In genomic region chr16:20868890-20869289, GRCh38 we compare ENCODE assay signal across 1 cellular context.
TF ChIP-seq lines count a peak whose summit lies in the region.

No MANE protein-coding gene starts in this region.

TF ChIP-seq in HepG2, 621 proteins besides CTCF, POLR2A, EP300 and RAD21 (continues in another document):
- no peak; the same call in 1 of the 2 replicates for TF ChIP-seq ISL2 (CRISPR knock-in tag; IDR thresholded peaks at IDR 0.05)
- TF ChIP-seq IKZF4 (CRISPR knock-in tag; IDR thresholded peaks at IDR 0.05; ENCODE audit: borderline replicate concordance, low read depth, not compliant biosample characterization) = no peak
- TF ChIP-seq MED8 (CRISPR knock-in tag; IDR thresholded peaks at IDR 0.05; ENCODE audit: insufficient replicate concordance) = no peak
- TF ChIP-seq NFYB (CRISPR knock-in tag; IDR thresholded peaks at IDR 0.05) = no peak
- no peak for TF ChIP-seq CENPBD1 (CRISPR knock-in tag; IDR thresholded peaks at IDR 0.05; ENCODE audit: borderline replicate concordance, low read depth)
- TF ChIP-seq ZNF644 (CRISPR knock-in tag; IDR thresholded peaks at IDR 0.05; ENCODE audit: low read depth) = peak; percentile 92
- peak; percentile 44; the same call in 1 of the 2 replicates for TF ChIP-seq HDAC1 (CRISPR knock-in tag; IDR thresholded peaks at IDR 0.05)
- TF ChIP-seq ZNF12 (CRISPR knock-in tag; IDR thresholded peaks at IDR 0.05) = no peak
- no peak for TF ChIP-seq NFE2 (CRISPR knock-in tag; IDR thresholded peaks at IDR 0.05)
- no peak for TF ChIP-seq SUZ12 (IDR thresholded peaks at IDR 0.05; ENCODE audit: low read depth, low read length)
- no peak for TF ChIP-seq CREBL2 (CRISPR knock-in tag; IDR thresholded peaks at IDR 0.05; ENCODE audit: borderline replicate concordance)
- TF ChIP-seq ZBTB44 (CRISPR knock-in tag; IDR thresholded peaks at IDR 0.05) = no peak
- TF ChIP-seq PTBP1 (IDR thresholded peaks at IDR 0.05; ENCODE audit: low read depth, low read length, poor library complexity, severe bottlenecking) = no peak
- TF ChIP-seq ZNF639 (CRISPR knock-in tag; conservative IDR thresholded peaks at IDR 0.05) = no peak
- TF ChIP-seq ZEB1 (IDR thresholded peaks at IDR 0.05; ENCODE audit: insufficient replicate concordance, low read depth) = no peak
- no peak for TF ChIP-seq ZNF207 (IDR thresholded peaks at IDR 0.05; ENCODE audit: borderline replicate concordance)
- TF ChIP-seq CREM (IDR thresholded peaks at IDR 0.05) = no peak
- TF ChIP-seq CREM (CRISPR knock-in tag; IDR thresholded peaks at IDR 0.05) = no peak
- TF ChIP-seq FOXO1 (CRISPR knock-in tag; IDR thresholded peaks at IDR 0.05) = no peak
- no peak for TF ChIP-seq ZNF737 (CRISPR knock-in tag; IDR thresholded peaks at IDR 0.05; ENCODE audit: borderline replicate concordance)
- peak; percentile 96; the same call in 1 of the 2 replicates for TF ChIP-seq ZNF292 (CRISPR knock-in tag; IDR thresholded peaks at IDR 0.05; ENCODE audit: borderline replicate concordance, low read depth)
- TF ChIP-seq RERE (CRISPR knock-in tag; IDR thresholded peaks at IDR 0.05; ENCODE audit: low read depth) = no peak
- TF ChIP-seq ZNF383 (CRISPR knock-in tag; IDR thresholded peaks at IDR 0.05; ENCODE audit: borderline replicate concordance) = no peak
- TF ChIP-seq MLXIP (CRISPR knock-in tag; IDR thresholded peaks at IDR 0.05; ENCODE audit: borderline replicate concordance) = no peak
- no peak for TF ChIP-seq SRY (CRISPR knock-in tag; IDR thresholded peaks at IDR 0.05)
- peak; percentile 34 for TF ChIP-seq TEAD3 (CRISPR knock-in tag; optimal IDR thresholded peaks at IDR 0.05; ENCODE audit: borderline replicate concordance)
- TF ChIP-seq KDM5A (IDR thresholded peaks at IDR 0.05; ENCODE audit: borderline replicate concordance, low read length) = no peak
- no peak for TF ChIP-seq ZNF296 (CRISPR knock-in tag; conservative IDR thresholded peaks at IDR 0.05)
- no peak for TF ChIP-seq KLF15 (CRISPR knock-in tag; IDR thresholded peaks at IDR 0.05; ENCODE audit: borderline replicate concordance)
- TF ChIP-seq HNRNPLL (IDR thresholded peaks at IDR 0.05; ENCODE audit: low read depth, low read length, poor library complexity, severe bottlenecking) = no peak
- no peak for TF ChIP-seq NFRKB (IDR thresholded peaks at IDR 0.05)
- no peak for TF ChIP-seq ZNF646 (CRISPR knock-in tag; IDR thresholded peaks at IDR 0.05)
- TF ChIP-seq PATZ1 (CRISPR knock-in tag; IDR thresholded peaks at IDR 0.05) = peak; percentile 24; the same call in 1 of the 2 replicates
- TF ChIP-seq ELF3 (CRISPR knock-in tag; IDR thresholded peaks at IDR 0.05) = peak; percentile 52; the same call in 1 of the 2 replicates
- TF ChIP-seq CHD2 (IDR thresholded peaks at IDR 0.05; ENCODE audit: low read depth, low read length) = no peak
- TF ChIP-seq ZFP36 (IDR thresholded peaks at IDR 0.05; ENCODE audit: borderline replicate concordance, low read depth, low read length, partially characterized antibody) = no peak
- no peak for TF ChIP-seq FOXO4 (CRISPR knock-in tag; conservative IDR thresholded peaks at IDR 0.05)
- no peak for TF ChIP-seq ZNF124 (CRISPR knock-in tag; IDR thresholded peaks at IDR 0.05)
